Comparison of ENCODE assay signal across 1 cellular context in the genomic region with DNA sequence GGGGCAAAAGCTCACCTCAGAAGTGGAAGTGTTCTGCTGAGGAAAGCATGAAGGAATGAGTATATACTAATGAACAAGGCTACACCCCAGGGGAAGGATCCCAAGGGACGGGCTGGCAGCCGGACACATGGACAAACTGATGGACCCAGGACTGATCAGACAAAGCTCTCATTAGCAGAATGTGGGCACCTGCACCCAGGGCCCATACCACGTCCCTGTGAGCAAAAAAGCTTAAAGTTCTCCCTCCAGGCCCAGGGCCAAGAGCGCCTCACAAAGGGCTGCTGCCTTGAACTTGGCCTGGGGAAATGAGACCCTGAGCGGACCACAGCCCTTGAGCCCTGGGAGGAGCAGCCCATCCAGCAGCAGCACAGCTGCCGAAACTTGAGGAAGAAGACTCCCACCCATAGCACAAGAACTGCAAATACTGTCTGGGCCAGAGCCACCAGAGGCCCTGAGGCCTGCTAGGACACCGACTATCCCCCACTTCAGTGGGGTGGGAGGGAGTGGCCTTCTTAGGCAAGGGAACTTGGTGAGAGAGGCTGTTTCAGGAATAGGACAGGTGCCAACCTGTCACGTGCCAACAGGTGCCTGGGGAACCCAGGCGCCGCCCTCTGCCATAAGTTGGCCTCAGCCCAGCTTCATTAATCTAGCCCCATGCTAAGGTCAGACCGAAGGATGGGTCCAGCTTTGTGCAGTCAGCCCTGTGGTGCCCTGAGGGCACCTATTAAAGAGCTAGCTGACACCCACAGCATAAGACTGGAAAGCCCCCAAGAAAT.
TF ChIP-seq lines count a peak whose summit lies in the region.

No MANE protein-coding gene starts in this region.

TF ChIP-seq in K562, 482 proteins besides CTCF, POLR2A, EP300 and RAD21:
- TF ChIP-seq POLR2G (IDR thresholded peaks at IDR 0.05; ENCODE audit: low read depth, low read length) (peak; percentile 38; the same call in 1 of the 2 replicates), NCOR1 (IDR thresholded peaks at IDR 0.05) (no peak)
